ENCODE assay signal across 10 cellular contexts in the genomic region with DNA sequence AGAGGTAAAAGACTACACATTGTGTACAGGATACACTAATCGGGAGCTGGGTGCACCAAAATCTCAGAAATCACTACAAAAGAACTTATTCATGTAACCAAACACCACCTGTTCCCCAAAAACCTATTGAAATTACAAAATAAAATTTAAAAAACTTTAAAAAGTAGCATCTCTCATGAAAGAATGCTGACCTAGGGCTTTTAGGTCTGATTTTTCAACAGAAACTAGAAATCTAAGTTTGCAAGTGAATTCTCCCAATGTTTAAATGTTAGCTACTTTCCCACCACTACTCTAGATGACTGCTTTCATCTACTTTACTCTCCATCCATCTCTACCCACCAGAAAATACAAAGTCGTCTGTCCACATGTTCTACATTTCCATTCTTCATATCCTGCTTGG.
"Had no signal": no experiment of that assay in that cellular context is flagged by ENCODE, and none has a peak within 500 bp of the region (broad histone marks: within the 10 kb centered on the region; RNA-seq: fewer than 3 reads in every experiment).

No MANE protein-coding gene starts in this region.

- H3K27ac ChIP-seq: GM23248 had no signal

- H3K4me1 ChIP-seq: HAP-1 had no signal

- H3K4me3 ChIP-seq: GM23248, GM23338, HAP-1 had no signal

- H3K36me3 ChIP-seq: HAP-1 had no signal

- H2AFZ ChIP-seq: GM23248, GM23338 had no signal

- FAIRE-seq: H54 had no signal

- DNase-seq: GM23248, GOT3, H7, H9, HCEC 1CT, HFFc6 had no signal

- H3K9ac ChIP-seq: GM23248 had no signal

- H3K4me2 ChIP-seq: GM23338 had no signal

- H3K9me3 ChIP-seq: HAP-1 had no signal

- ATAC-seq: GM23338, HCT116 had no signal
